ENCODE assay signal across 8 cellular contexts in genomic region chr16:28554634-28555423, GRCh38. TPM values are rescaled to one million over a fixed set of nuclear protein-coding genes. Genes with fewer than 3 reads are reported as not detected.
DNase-seq lines count a peak whose midpoint lies in the region; ATAC-seq and TF ChIP-seq lines count a peak whose summit lies in the region.

No MANE protein-coding gene starts in this region.

- POLR2A ChIA-PET in CD8-positive, alpha-beta memory T cell (lab: Charles Lee), result interaction anchor here (0.7 to 1.4 kb wide), 2 partner anchors 61 to 278 kb away, joined by 4 to 6 read pairs; partner anchors contain the start of gene APOBR

- peak overlapping the region; percentile 86 to 96 (median 93) for H3K4me3 Mint-ChIP-seq in CD8-positive, alpha-beta memory T cell

- H3K4me3 ChIP-seq in CD8-positive, alpha-beta memory T cell (ENCODE audit: low read length), result peak overlapping the region; percentile 77
- H3K4me3 ChIP-seq in colonic mucosa (peak overlapping the region; percentile 51), neuron (ENCODE audit: low read length) (peak overlapping the region; percentile 40)

- peaks cover 5 to 36% (median 10%) of the 10 kb centered on the region in 3 donors for H3K36me3 Mint-ChIP-seq in CD8-positive, alpha-beta memory T cell

- no peaks in the 10 kb centered on the region for H3K27me3 ChIP-seq in CD8-positive, alpha-beta memory T cell (ENCODE audit: insufficient read depth, low read length, poor library complexity, severe bottlenecking)
- no peaks in the 10 kb centered on the region for H3K27me3 ChIP-seq in colonic mucosa
- no peaks in the 10 kb centered on the region for H3K27me3 ChIP-seq in neuron (ENCODE audit: insufficient read depth, low read length)

- no peak overlapping the region for H2AFZ ChIP-seq in neuron (ENCODE audit: low read depth, low read length)

- TF ChIP-seq CTCF in colonic mucosa (IDR thresholded peaks at IDR 0.05), result no peak

- H3K27me3 Mint-ChIP-seq in CD8-positive, alpha-beta memory T cell, result no peaks in the 10 kb centered on the region

- ATAC-seq in HG03280 (IDR thresholded peaks at IDR 0.05; ENCODE audit: unreplicated experiment), result no peak

- CTCF ChIA-PET in CD8-positive, alpha-beta memory T cell (lab: Charles Lee), result interaction anchor here (0.9 to 2.3 kb wide), 4 partner anchors 8 to 65 kb away, joined by 3 to 5 read pairs (median 3); partner anchors contain the start of gene APOBR

- no peak for DNase-seq in CD8-positive, alpha-beta memory T cell
- no peak for DNase-seq in colonic mucosa
- DNase-seq in HK-2 (ENCODE audit: unreplicated experiment), result no peak
- DNase-seq in NOMO-1 treated with dmso at 0.1 percent for 144 hours (lab: John Stamatoyannopoulos, UW; ENCODE audit: unreplicated experiment), result no peak
- no peak for DNase-seq in islet precursor cell

- peak overlapping the region; percentile 80 to 96 (median 93) for H3K27ac Mint-ChIP-seq in CD8-positive, alpha-beta memory T cell

- peak overlapping the region; percentile 49 for H3K27ac ChIP-seq in CD8-positive, alpha-beta memory T cell (ENCODE audit: low read depth, low read length)
- H3K27ac ChIP-seq in KOPT-K1 (ENCODE audit: low read depth, low read length, poor library complexity, severe bottlenecking) (peak overlapping the region; percentile 50), colonic mucosa (peak overlapping the region; percentile 97)

- intact Hi-C loops in colonic mucosa (cut with DNase I), result no loop called here

- H3K9me3 ChIP-seq in CD8-positive, alpha-beta memory T cell (ENCODE audit: low read length), result no peaks in the 10 kb centered on the region
- H3K9me3 ChIP-seq in KOPT-K1 (ENCODE audit: insufficient read depth, low read length, poor library complexity, severe bottlenecking), result no peaks in the 10 kb centered on the region
- H3K9me3 ChIP-seq in colonic mucosa, result no peaks in the 10 kb centered on the region
- H3K9me3 ChIP-seq in neuron (ENCODE audit: low read length), result peaks cover 2% of the 10 kb centered on the region

- no peaks in the 10 kb centered on the region for H3K9me3 Mint-ChIP-seq in CD8-positive, alpha-beta memory T cell

- H3K36me3 ChIP-seq in CD8-positive, alpha-beta memory T cell (ENCODE audit: insufficient read depth, low read length), result peaks cover 13% of the 10 kb centered on the region
- H3K36me3 ChIP-seq in KOPT-K1 (ENCODE audit: insufficient read depth, low read length) (peaks cover 34% of the 10 kb centered on the region), colonic mucosa (no peaks in the 10 kb centered on the region), neuron (ENCODE audit: insufficient read depth, low read length) (peaks cover 8% of the 10 kb centered on the region)

- peak overlapping the region in 1 of 2 donors; percentile 26 for H3K9ac ChIP-seq in colonic mucosa (ENCODE audit: low read depth in 2 of 2, low read length in 2 of 2)

- H3K4me1 Mint-ChIP-seq in CD8-positive, alpha-beta memory T cell, result peaks cover 29 to 47% (median 29%) of the 10 kb centered on the region in 3 donors

- peaks cover 30% of the 10 kb centered on the region for H3K4me1 ChIP-seq in CD8-positive, alpha-beta memory T cell (ENCODE audit: insufficient read depth, low read length)
- H3K4me1 ChIP-seq in colonic mucosa (peaks cover 4% of the 10 kb centered on the region), neuron (ENCODE audit: insufficient read depth, low read length) (no peaks in the 10 kb centered on the region)

RNA-seq across cellular contexts. Expression of gene SGF29, which starts 1.1 kb away (rescaled TPM):
- total RNA-seq in CD8-positive, alpha-beta memory T cell, result 10 to 100 TPM; 37.9 to 39.8 TPM
- 56.9 TPM for polyA plus RNA-seq in CD8-positive, alpha-beta memory T cell
- 10 to 100 TPM; 17.4 to 19.3 TPM for total RNA-seq in colonic mucosa

RNA-seq across cellular contexts. Expression of gene NUPR1, which starts 16.1 kb away (rescaled TPM):
- total RNA-seq in CD8-positive, alpha-beta memory T cell, result not detected
- polyA plus RNA-seq in CD8-positive, alpha-beta memory T cell, result not detected
- 100 to 1,000 TPM in 1 of 2 donors, 10 to 100 TPM in 1; 87.0 to 128 TPM for total RNA-seq in colonic mucosa

RNA-seq across cellular contexts. Expression of gene SULT1A2, which starts 42.0 kb away (rescaled TPM):
- under 1 TPM; 0.29 to 0.46 TPM for total RNA-seq in CD8-positive, alpha-beta memory T cell
- polyA plus RNA-seq in CD8-positive, alpha-beta memory T cell, result not detected
- 10 to 100 TPM in 1 of 2 donors, 1 to 10 TPM in 1; 7.6 to 12.6 TPM for total RNA-seq in colonic mucosa

RNA-seq across cellular contexts. Expression of gene IL27, which starts 48.2 kb away (rescaled TPM):
- total RNA-seq in CD8-positive, alpha-beta memory T cell, result not detected
- not detected for polyA plus RNA-seq in CD8-positive, alpha-beta memory T cell
- not detected for total RNA-seq in colonic mucosa

RNA-seq across cellular contexts. Expression of gene SULT1A1, which starts 55.0 kb away (rescaled TPM):
- 1 to 10 TPM; 5.9 to 7.4 TPM for total RNA-seq in CD8-positive, alpha-beta memory T cell
- polyA plus RNA-seq in CD8-positive, alpha-beta memory T cell, result 7.3 TPM
- total RNA-seq in colonic mucosa, result 100 to 1,000 TPM in 1 of 2 donors, 10 to 100 TPM in 1; 61.7 to 150 TPM

Comparison
In these comparisons a context has a peak if more than half of its experiments do, and no peak if none do; other contexts are left out.
1. RNA of gene NUPR1, which starts 16.1 kb away (total RNA-seq): 87.0 to 128 TPM in colonic mucosa; not detected in CD8-positive, alpha-beta memory T cell; every median in the first group is over 10 times any median in the second.
2. RNA of gene SULT1A2, which starts 42.0 kb away (total RNA-seq): 7.6 to 12.6 TPM in colonic mucosa; 0.29 to 0.46 TPM in CD8-positive, alpha-beta memory T cell; every median in the first group is over 4 times any median in the second.
3. Peak in every context shown above with its lines, with median percentiles within 50 percentile points of each other: H3K27ac ChIP-seq and H3K4me3 ChIP-seq.